ENCODE assay signal across 22 cellular contexts in the genomic region with DNA sequence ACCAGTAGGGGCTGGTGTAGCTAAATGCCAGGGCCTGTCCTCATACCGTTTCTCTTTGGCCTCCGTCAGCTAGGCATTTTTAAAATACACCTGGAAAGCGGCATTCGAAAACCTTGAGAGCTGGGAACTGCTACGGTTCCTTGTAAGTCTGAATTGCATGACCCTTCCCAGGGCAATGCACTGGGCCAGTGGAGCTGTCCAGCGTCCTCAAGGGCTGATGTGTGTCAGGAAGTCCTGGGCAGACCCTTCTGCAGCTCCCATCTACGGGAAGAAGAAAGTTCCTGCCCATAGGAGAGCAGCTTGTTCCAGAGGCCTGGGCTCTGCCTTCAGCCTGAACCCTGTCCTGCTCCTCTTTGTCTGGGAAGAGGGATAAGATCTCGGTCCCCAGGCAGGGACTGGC. TPM values are rescaled to one million over a fixed set of nuclear protein-coding genes. Genes with fewer than 3 reads are reported as not detected.
DNase-seq lines count a peak whose midpoint lies in the region; ATAC-seq and TF ChIP-seq lines count a peak whose summit lies in the region.
"Had no signal": no experiment of that assay in that cellular context is flagged by ENCODE, and none has a peak within 500 bp of the region (broad histone marks: within the 10 kb centered on the region; RNA-seq: fewer than 3 reads in every experiment).

No MANE protein-coding gene starts in this region.

- peak overlapping the region; percentile 10; the same call in 1 of the 2 replicates for H3K27ac ChIP-seq in DND-41 (ENCODE audit: low read length)
- no peak overlapping the region for H3K27ac ChIP-seq in MM.1S (ENCODE audit: low read length)
- H3K27ac ChIP-seq in lower lobe of right lung: no peak overlapping the region
- no peak overlapping the region for H3K27ac ChIP-seq in foreskin keratinocyte
- H3K27ac ChIP-seq: breast epithelium, SK-N-MC, skin epidermis, VCaP had no signal

- no peaks in the 10 kb centered on the region for H3K9me2 ChIP-seq in MM.1S (replicated peaks; ENCODE audit: insufficient read depth, low read length)

- H3K36me3 Mint-ChIP-seq in nephron progenitor cell (ENCODE audit: low read depth): no peaks in the 10 kb centered on the region

- peaks cover 24% of the 10 kb centered on the region for H3K27me3 Mint-ChIP-seq in nephron progenitor cell (ENCODE audit: low read depth, poor library complexity)
- H3K27me3 Mint-ChIP-seq: effector memory CD8-positive, alpha-beta T cell had no signal

- no peaks in the 10 kb centered on the region for H3K27me3 ChIP-seq in DND-41 (ENCODE audit: insufficient read depth, low read length, poor library complexity)
- peaks cover 99% of the 10 kb centered on the region for H3K27me3 ChIP-seq in MM.1S (replicated peaks; ENCODE audit: insufficient read depth, low read length)
- no peaks in the 10 kb centered on the region for H3K27me3 ChIP-seq in lower lobe of right lung (ENCODE audit: low read depth)
- peaks cover 3% of the 10 kb centered on the region for H3K27me3 ChIP-seq in foreskin keratinocyte

- no peak overlapping the region for H3K27ac Mint-ChIP-seq in nephron progenitor cell
- H3K27ac Mint-ChIP-seq: immature natural killer cell had no signal

- H3K9ac ChIP-seq in DND-41 (ENCODE audit: low read depth, low read length) (no peak overlapping the region), MM.1S (ENCODE audit: low read length) (no peak overlapping the region)

- no peak overlapping the region for H3K4me3 Mint-ChIP-seq in nephron progenitor cell

- H3K4me1 ChIP-seq in DND-41 (ENCODE audit: insufficient read depth, low read length) (no peaks in the 10 kb centered on the region), MM.1S (ENCODE audit: low read length) (no peaks in the 10 kb centered on the region), lower lobe of right lung (no peaks in the 10 kb centered on the region), foreskin keratinocyte (no peaks in the 10 kb centered on the region)
- H3K4me1 ChIP-seq: breast epithelium had no signal

- H2AFZ ChIP-seq in DND-41 (ENCODE audit: low read depth, low read length) (no peak overlapping the region), MM.1S (ENCODE audit: low read length) (no peak overlapping the region)

- H3K9me3 Mint-ChIP-seq in nephron progenitor cell: peaks cover 5% of the 10 kb centered on the region
- H3K9me3 Mint-ChIP-seq: effector memory CD8-positive, alpha-beta T cell had no signal

- no peak for ATAC-seq in DND-41 (ENCODE audit: insufficient read depth, low read depth)
- no peak for ATAC-seq in GM21423 (IDR thresholded peaks at IDR 0.05; ENCODE audit: unreplicated experiment)
- no peak for ATAC-seq in lower lobe of right lung
- no peak for ATAC-seq in HG02588 (IDR thresholded peaks at IDR 0.05; ENCODE audit: unreplicated experiment)
- no peak for ATAC-seq in foreskin keratinocyte
- ATAC-seq: effector memory CD8-positive, alpha-beta T cell had no signal

- intact Hi-C loops in lower lobe of right lung (cut with DNase I): no loop called here

- H3K9me3 ChIP-seq in DND-41 (ENCODE audit: insufficient read depth, low read length, severe bottlenecking) (no peaks in the 10 kb centered on the region), MM.1S (replicated peaks; ENCODE audit: insufficient read depth, low read length) (no peaks in the 10 kb centered on the region), lower lobe of right lung (peaks cover 2% of the 10 kb centered on the region)
- H3K9me3 ChIP-seq: breast epithelium had no signal

- no peaks in the 10 kb centered on the region for H3F3A ChIP-seq in MM.1S (ENCODE audit: insufficient read depth, low read length)

- H4K20me1 ChIP-seq in DND-41 (ENCODE audit: insufficient read depth, low read length) (no peaks in the 10 kb centered on the region), MM.1S (ENCODE audit: insufficient read depth, low read length) (no peaks in the 10 kb centered on the region)

- H3K4me1 Mint-ChIP-seq in nephron progenitor cell: no peaks in the 10 kb centered on the region

- no peak for DNase-seq in DND-41
- DNase-seq in MM.1S: peak; percentile 27
- peak; percentile 41 for DNase-seq in dermis blood vessel endothelial cell
- peak; percentile 65 for DNase-seq in nephron progenitor cell
- DNase-seq in lower lobe of right lung: no peak
- no peak for DNase-seq in foreskin keratinocyte
- DNase-seq: effector memory CD8-positive, alpha-beta T cell; immature natural killer cell; midbrain; NCI-H1436; NCI-H510A; stimulated activated naive CD4-positive, alpha-beta T cell had no signal

- H3K79me2 ChIP-seq in DND-41 (ENCODE audit: insufficient read depth, low read length) (no peaks in the 10 kb centered on the region), MM.1S (ENCODE audit: low read length) (no peaks in the 10 kb centered on the region)

- peaks cover 92% of the 10 kb centered on the region for H3K36me3 ChIP-seq in DND-41 (ENCODE audit: insufficient read depth, low read length)
- no peaks in the 10 kb centered on the region for H3K36me3 ChIP-seq in MM.1S (replicated peaks; ENCODE audit: insufficient read depth, low read length)
- H3K36me3 ChIP-seq in lower lobe of right lung: no peaks in the 10 kb centered on the region
- H3K36me3 ChIP-seq: breast epithelium had no signal

- no peak for TF ChIP-seq CTCF in DND-41 (IDR thresholded peaks at IDR 0.05; ENCODE audit: borderline replicate concordance, extremely low read depth, low read length, poor library complexity, severe bottlenecking)
- TF ChIP-seq CTCF in MM.1S (IDR thresholded peaks at IDR 0.05; ENCODE audit: low read length): no peak
- no peak for TF ChIP-seq CTCF in nephron progenitor cell (IDR thresholded peaks at IDR 0.05)
- no peak for TF ChIP-seq CTCF in lower lobe of right lung (IDR thresholded peaks at IDR 0.05)
- no peak for TF ChIP-seq CTCF in foreskin keratinocyte (conservative IDR thresholded peaks at IDR 0.05)

- H3K4me2 ChIP-seq in DND-41 (ENCODE audit: insufficient read depth, low read length) (no peak overlapping the region), MM.1S (ENCODE audit: low read depth, low read length) (no peak overlapping the region)

- H3K4me3 ChIP-seq in DND-41 (ENCODE audit: low read depth in 1 of 2, low read length in 2 of 2) (no peak overlapping the region), MM.1S (ENCODE audit: low read length) (no peak overlapping the region), lower lobe of right lung (no peak overlapping the region)
- H3K4me3 ChIP-seq: breast epithelium, SK-N-MC, skin epidermis had no signal

RNA-seq across cellular contexts. Expression of gene UBASH3A, which starts 34.1 kb away (rescaled TPM):
- total RNA-seq in dermis blood vessel endothelial cell (not detected in 2 replicates), lower lobe of right lung (1.2 TPM), foreskin keratinocyte (not detected in 2 replicates)
- polyA plus RNA-seq in foreskin keratinocyte: not detected in 2 replicates
- total RNA-seq: frontal cortex, OCI-LY7, osteoblast had no signal

RNA-seq across cellular contexts. Expression of gene TMPRSS3, which starts 41.9 kb away (rescaled TPM):
- 0.05 TPM in 1 of 2 replicates, not detected in the other for total RNA-seq in dermis blood vessel endothelial cell
- 3.8 TPM for total RNA-seq in lower lobe of right lung
- total RNA-seq in foreskin keratinocyte: not detected in 2 replicates
- polyA plus RNA-seq in foreskin keratinocyte: not detected in 2 replicates
- total RNA-seq: frontal cortex, OCI-LY7, osteoblast had no signal

RNA-seq across cellular contexts. Expression of gene RSPH1, which starts 58.2 kb away (rescaled TPM):
- not detected in 2 replicates for total RNA-seq in dermis blood vessel endothelial cell
- 18.1 TPM for total RNA-seq in lower lobe of right lung
- 0.11 TPM in 1 of 2 replicates, not detected in the other for total RNA-seq in foreskin keratinocyte
- 0.20 and 0.21 TPM in 2 replicates for polyA plus RNA-seq in foreskin keratinocyte
- total RNA-seq: activated CD8-positive, alpha-beta memory T cell treated with anti-CD3 and anti-CD28 coated beads for 36 hours; osteoblast had no signal

Comparison
In these comparisons a context has a peak if more than half of its experiments do, and no peak if none do; other contexts are left out.
1. DNase-seq: peak in MM.1S (single experiment), dermis blood vessel endothelial cell (single experiment) and nephron progenitor cell (single experiment); none in DND-41 (single experiment), lower lobe of right lung (single experiment) and foreskin keratinocyte (0 of 2).
2. RNA of gene RSPH1, which starts 58.2 kb away (total RNA-seq): 18.1 TPM in lower lobe of right lung (single experiment); 0.11 TPM in foreskin keratinocyte and not detected in dermis blood vessel endothelial cell; every median in the first group is over 10 times any median in the second.